In genomic region chr7:33336820-33337219, GRCh38 we compare ENCODE assay signal across 17 cellular contexts.
DNase-seq lines count a peak whose midpoint lies in the region; ATAC-seq and TF ChIP-seq lines count a peak whose summit lies in the region.
"Had no signal": no experiment of that assay in that cellular context is flagged by ENCODE, and none has a peak within 500 bp of the region (broad histone marks: within the 10 kb centered on the region; RNA-seq: fewer than 3 reads in every experiment).

No MANE protein-coding gene starts in this region.

- no peak overlapping the region for H3K27ac ChIP-seq in left lung

- no peak overlapping the region for H3K27ac Mint-ChIP-seq in Calu3 (ENCODE audit: unreplicated experiment)
- H3K27ac Mint-ChIP-seq: CD14-positive monocyte; CD8-positive, alpha-beta T cell; HFFc6; IgD-negative memory B cell had no signal

- H3K4me1 Mint-ChIP-seq in Calu3 (ENCODE audit: low read depth, unreplicated experiment) = no peaks in the 10 kb centered on the region
- H3K4me1 Mint-ChIP-seq: CD14-positive monocyte, IgD-negative memory B cell had no signal

- peaks cover 6% of the 10 kb centered on the region for H3K27me3 Mint-ChIP-seq in Calu3 (ENCODE audit: unreplicated experiment)
- H3K27me3 Mint-ChIP-seq: IgD-negative memory B cell had no signal

- intact Hi-C loops in Calu3 (cut with micrococcal nuclease; ENCODE audit: unreplicated experiment) = loop anchor here (5.0 to 10.0 kb wide), 4 partner anchors 150 to 1472 kb away; no protein-coding TSS in a partner anchor
- intact Hi-C loops in left lung (cut with DNase I) = no loop called here

- H3K36me3 ChIP-seq in left lung = no peaks in the 10 kb centered on the region

- peak; percentile 39 for DNase-seq in NOMO-1 treated with dmso at 0.1 percent for 144 hours (lab: John Stamatoyannopoulos, UW; ENCODE audit: unreplicated experiment)
- DNase-seq in renal cortical epithelial cell (ENCODE audit: low read depth) = peak; percentile 61
- DNase-seq in Calu3 = no peak
- no peak for DNase-seq in left lung
- DNase-seq: CD8-positive, alpha-beta T cell; COR-L47; DND-41; GDM1; HCEC 1CT; HFFc6; KG1 had no signal

- H3K4me3 Mint-ChIP-seq in Calu3 (ENCODE audit: low read depth, unreplicated experiment) = no peak overlapping the region
- H3K4me3 Mint-ChIP-seq: CD14-positive monocyte; CD8-positive, alpha-beta T cell; HFFc6; IgD-negative memory B cell had no signal

- TF ChIP-seq CTCF in Calu3 (IDR thresholded peaks at IDR 0.05; ENCODE audit: unreplicated experiment) = no peak
- no peak for TF ChIP-seq CTCF in left lung (IDR thresholded peaks at IDR 0.05)

- no peaks in the 10 kb centered on the region for H3K9me3 Mint-ChIP-seq in Calu3 (ENCODE audit: low read depth, unreplicated experiment)
- H3K9me3 Mint-ChIP-seq: CD14-positive monocyte; CD8-positive, alpha-beta T cell; HFFc6; IgD-negative memory B cell had no signal

- no TSS peak for BruUV-seq in Calu3 (replicated peaks; lab: Mats Ljungman, UMichigan)

- no peaks in the 10 kb centered on the region for H3K9me3 ChIP-seq in left lung

- H3K36me3 Mint-ChIP-seq in Calu3 (ENCODE audit: insufficient read depth, unreplicated experiment) = no peaks in the 10 kb centered on the region

- H3K27me3 ChIP-seq in left lung = no peaks in the 10 kb centered on the region

- H3K4me1 ChIP-seq in left lung = no peaks in the 10 kb centered on the region

- H3K4me3 ChIP-seq in left lung = no peak overlapping the region

- peak; percentile 63 for ATAC-seq in GM21619 (IDR thresholded peaks at IDR 0.05; ENCODE audit: unreplicated experiment)
- ATAC-seq in HG03159 (IDR thresholded peaks at IDR 0.05; ENCODE audit: unreplicated experiment) = peak; percentile 67
- no peak for ATAC-seq in HG03097 (IDR thresholded peaks at IDR 0.05; ENCODE audit: low FRiP score, unreplicated experiment)
- ATAC-seq in HG02678 (IDR thresholded peaks at IDR 0.05; ENCODE audit: unreplicated experiment) = no peak
- no peak for ATAC-seq in left lung
- ATAC-seq: CD8-positive, alpha-beta T cell had no signal

- CTCF ChIA-PET in Calu3 (lab: Charles Lee) = no interaction called here

Comparison
In these comparisons a context has a peak if more than half of its experiments do, and no peak if none do; other contexts are left out.
1. ATAC-seq: peak in GM21619 (single experiment) and HG03159 (single experiment); none in HG03097 (single experiment), HG02678 (single experiment) and left lung (single experiment).
2. DNase-seq: peak in NOMO-1 treated with dmso at 0.1 percent for 144 hours (single experiment) and renal cortical epithelial cell (single experiment); none in Calu3 (single experiment) and left lung (0 of 2).